In genomic region chr18:22065311-22065710, GRCh38 we compare ENCODE assay signal across 25 cellular contexts.
"Had no signal": no experiment of that assay in that cellular context is flagged by ENCODE, and none has a peak within 500 bp of the region (broad histone marks: within the 10 kb centered on the region; RNA-seq: fewer than 3 reads in every experiment).

No MANE protein-coding gene starts in this region.

- H3K27me3 ChIP-seq: right atrium auricular region, stomach, testis, thyroid gland, transverse colon, upper lobe of right lung had no signal

- H3K79me2 ChIP-seq: parathyroid adenoma had no signal

- H3K9me3 ChIP-seq: left ventricle myocardium inferior, mucosa of descending colon, right atrium auricular region, stomach, testis, thyroid gland, transverse colon, upper lobe of right lung had no signal

- H3K27ac Mint-ChIP-seq: naive thymus-derived CD4-positive, alpha-beta T cell; natural killer cell treated with Interleukin-12 subunit alpha and Interleukin-12 subunit beta and Interleukin-15 and Interleukin-18, amount 100 ng/mL, for 72 hours; stimulated activated naive B cell treated with anti-CD40 and anti-IgM and Interleukin-4, amounts not matched to agents 10 μg/mL and 1 μg/mL and 100 μg/mL, for 72 hours had no signal

- H3K4me1 ChIP-seq: left ventricle myocardium inferior, parathyroid adenoma, right atrium auricular region, upper lobe of right lung had no signal

- H3K9me3 Mint-ChIP-seq: natural killer cell treated with Interleukin-12 subunit alpha and Interleukin-12 subunit beta and Interleukin-15 and Interleukin-18, amount 100 ng/mL, for 72 hours; stimulated activated naive B cell treated with anti-CD40 and anti-IgM and Interleukin-4, amounts not matched to agents 10 μg/mL and 1 μg/mL and 100 μg/mL, for 72 hours had no signal

- H2AFZ ChIP-seq: parathyroid adenoma had no signal

- H3K9ac ChIP-seq: parathyroid adenoma had no signal

- DNase-seq: hypothalamus; islet precursor cell; left ventricle myocardium inferior; midbrain; mucosa of descending colon; naive thymus-derived CD4-positive, alpha-beta T cell; nucleus accumbens; stimulated activated CD4-positive, alpha-beta T cell treated with anti-CD3 and anti-CD28 coated beads, Interleukin-12 subunit alpha, Interleukin-12 subunit beta, amount 100 ng/mL, for 4 hours; stimulated activated CD4-positive, alpha-beta T cell treated with anti-CD3 and anti-CD28 coated beads, Interleukin-15, amount 100 ng/mL, for 24 hours; stimulated activated CD4-positive, alpha-beta T cell treated with anti-CD3 and anti-CD28 coated beads, Interleukin-2, amount 100 ng/mL, for 24 hours; stimulated activated CD4-positive, alpha-beta T cell treated with anti-CD3 and anti-CD28 coated beads, Interleukin-4, amount 100 ng/mL, for 1 hour; stimulated activated naive B cell treated with anti-CD40 and anti-IgM and Interleukin-4, amounts not matched to agents 10 μg/mL and 1 μg/mL and 100 μg/mL, for 72 hours; stimulated activated naive CD8-positive, alpha-beta T cell treated with anti-CD3 and anti-CD28 coated beads, Interleukin-15, Interleukin-2, amounts not matched to agents 100 U/mL and 50 U/mL, for 24 hours; stomach; testis; thyroid gland; transverse colon; upper lobe of right lung had no signal

- H3K4me3 ChIP-seq: left ventricle myocardium inferior, lung, mucosa of descending colon, right atrium auricular region, skin epidermis, stomach, testis, thyroid gland, transverse colon, upper lobe of right lung had no signal

- FAIRE-seq: urothelium cell line had no signal

- H3K36me3 ChIP-seq: left ventricle myocardium inferior, right atrium auricular region, stomach, thyroid gland, transverse colon, upper lobe of right lung had no signal

- ATAC-seq: mucosa of descending colon; naive thymus-derived CD4-positive, alpha-beta T cell; natural killer cell treated with Interleukin-12 subunit alpha and Interleukin-12 subunit beta and Interleukin-15 and Interleukin-18, amount 100 ng/mL, for 72 hours; sciatic nerve; stimulated activated naive B cell treated with anti-CD40 and anti-IgM and Interleukin-4, amounts not matched to agents 10 μg/mL and 1 μg/mL and 100 μg/mL, for 72 hours; stimulated activated naive CD8-positive, alpha-beta T cell treated with anti-CD3 and anti-CD28 coated beads, Interleukin-15, Interleukin-2, amounts not matched to agents 100 U/mL and 50 U/mL, for 24 hours; upper lobe of right lung had no signal

- H3K27me3 Mint-ChIP-seq: stimulated activated naive B cell treated with anti-CD40 and anti-IgM and Interleukin-4, amounts not matched to agents 10 μg/mL and 1 μg/mL and 100 μg/mL, for 72 hours had no signal

- H3K4me3 Mint-ChIP-seq: naive thymus-derived CD4-positive, alpha-beta T cell; natural killer cell treated with Interleukin-12 subunit alpha and Interleukin-12 subunit beta and Interleukin-15 and Interleukin-18, amount 100 ng/mL, for 72 hours; stimulated activated naive B cell treated with anti-CD40 and anti-IgM and Interleukin-4, amounts not matched to agents 10 μg/mL and 1 μg/mL and 100 μg/mL, for 72 hours had no signal

- H3K36me3 Mint-ChIP-seq: naive thymus-derived CD4-positive, alpha-beta T cell; natural killer cell treated with Interleukin-12 subunit alpha and Interleukin-12 subunit beta and Interleukin-15 and Interleukin-18, amount 100 ng/mL, for 72 hours; stimulated activated naive B cell treated with anti-CD40 and anti-IgM and Interleukin-4, amounts not matched to agents 10 μg/mL and 1 μg/mL and 100 μg/mL, for 72 hours had no signal

- H3K27ac ChIP-seq: left ventricle myocardium inferior, parathyroid adenoma, right atrium auricular region, skin epidermis, stomach, testis, thyroid gland, transverse colon, upper lobe of right lung had no signal

- H3K4me1 Mint-ChIP-seq: stimulated activated naive B cell treated with anti-CD40 and anti-IgM and Interleukin-4, amounts not matched to agents 10 μg/mL and 1 μg/mL and 100 μg/mL, for 72 hours had no signal
